In genomic region chr3:158531334-158531733, GRCh38 we compare ENCODE assay signal across 21 cellular contexts. TPM values are rescaled to one million over a fixed set of nuclear protein-coding genes. Genes with fewer than 3 reads are reported as not detected.
A peak's percentile ranks its signal among the peaks of the same experiment; 100 is the strongest.
DNase-seq lines count a peak whose midpoint lies in the region; ATAC-seq, FAIRE-seq and TF ChIP-seq lines count a peak whose summit lies in the region.
"Had no signal": no experiment of that assay in that cellular context is flagged by ENCODE, and none has a peak within 500 bp of the region (broad histone marks: within the 10 kb centered on the region; RNA-seq: fewer than 3 reads in every experiment).

No MANE protein-coding gene starts in this region.

- no peak overlapping the region for H2AFZ ChIP-seq in endothelial cell of umbilical vein (ENCODE audit: low read depth, low read length)
- H2AFZ ChIP-seq: GM23338 had no signal

- intact Hi-C loops in endothelial cell of umbilical vein (cut with micrococcal nuclease): loop anchor here (10.0 kb wide), 1 partner anchor 217 kb away; no protein-coding TSS in a partner anchor
- intact Hi-C loops in heart left ventricle (cut with DNase I): loop anchor here in 8 of 10 donors (2.0 to 10.0 kb wide), 5 partner anchors 113 to 999 kb away; partner anchors contain the start of gene GFM1 (in 2 of the 8)

- peak; percentile 26 for DNase-seq in DMS79 treated with DMSO at 0.1 percent for 48 hours (lab: John Stamatoyannopoulos, UW)
- no peak for DNase-seq in DMS79 (lab: John Stamatoyannopoulos, UW)
- DNase-seq in NCI-H2029 (lab: John Stamatoyannopoulos, UW): peak; percentile 24
- DNase-seq in NCI-H524 treated with DMSO at 0.1 percent for 48 hours (lab: John Stamatoyannopoulos, UW): peak; percentile 73
- DNase-seq in endothelial cell of umbilical vein (ENCODE audit: low read depth, low spot score): peak; percentile 8
- no peak for DNase-seq in heart left ventricle
- no peak for DNase-seq in NCI-H1930 (lab: John Stamatoyannopoulos, UW)
- DNase-seq in small intestine: no peak
- DNase-seq: 8988T; activated CD4-positive, alpha-beta T cell treated with anti-CD3 and anti-CD28 coated beads for 4 hours; activated naive CD4-positive, alpha-beta T cell treated with anti-CD3 and anti-CD28 coated beads, Interleukin-2, amount 10 ng/mL, durations not matched to agents 7 days and 5 days; activated T-cell treated with anti-CD3 and anti-CD28 coated beads, Interleukin-2, amount 50 U/mL, for 48 hours; central memory CD4-positive, alpha-beta T cell; immature natural killer cell; left ventricle myocardium inferior; pancreas; right lobe of liver; stomach had no signal

- no peaks in the 10 kb centered on the region for H3K9me1 ChIP-seq in endothelial cell of umbilical vein (replicated peaks; ENCODE audit: control insufficient read depth, extremely low read depth, insufficient read depth, low read length)

- H3K36me3 ChIP-seq in endothelial cell of umbilical vein (ENCODE audit: control insufficient read depth in 2 of 2, extremely low read depth in 1 of 2, insufficient read depth in 2 of 2, low read length in 2 of 2) (no peaks in the 10 kb centered on the region), heart left ventricle (no peaks in the 10 kb centered on the region), small intestine (ENCODE audit: control insufficient read depth in 2 of 2, insufficient read depth in 2 of 2, low read length in 2 of 2) (no peaks in the 10 kb centered on the region)
- H3K36me3 ChIP-seq: left ventricle myocardium inferior, pancreas, right lobe of liver, stomach, tibial nerve had no signal

- FAIRE-seq in endothelial cell of umbilical vein (lab: Jason Lieb, UNC): no peak
- no peak for FAIRE-seq in small intestine (lab: Jason Lieb, UNC)

- no peak overlapping the region for H3K9ac ChIP-seq in endothelial cell of umbilical vein (replicated peaks; ENCODE audit: extremely low read depth, insufficient read depth, low read length)

- no peaks in the 10 kb centered on the region for H3K27me3 ChIP-seq in endothelial cell of umbilical vein (ENCODE audit: control insufficient read depth in 2 of 2, insufficient read depth in 2 of 2, low read length in 2 of 2)
- no peaks in the 10 kb centered on the region for H3K27me3 ChIP-seq in heart left ventricle
- H3K27me3 ChIP-seq in small intestine (ENCODE audit: control insufficient read depth in 2 of 2, insufficient read depth in 2 of 2, low read length in 2 of 2): no peaks in the 10 kb centered on the region
- H3K27me3 ChIP-seq: pancreas, right lobe of liver, stomach, tibial nerve had no signal

- 77 to 86% (median 81%) methylated on average over 5 of the region's 5 CpGs for WGBS in heart left ventricle, 4 donors
- 69 to 84% (median 78%) methylated on average over 5 of the region's 5 CpGs for WGBS in small intestine, 3 donors

- TF ChIP-seq POLR2A in endothelial cell of umbilical vein (IDR thresholded peaks at IDR 0.05; ENCODE audit: low read depth, low read length): no peak
- no peak for TF ChIP-seq POLR2A in heart left ventricle (IDR thresholded peaks at IDR 0.05)

- TF ChIP-seq CTCF in endothelial cell of umbilical vein (IDR thresholded peaks at IDR 0.05; ENCODE audit: extremely low read depth in 1 of 2, insufficient read depth in 1 of 2, low read depth in 1 of 2, low read length in 2 of 2): no peak
- TF ChIP-seq CTCF in heart left ventricle (IDR thresholded peaks at IDR 0.05): no peak

- no peaks in the 10 kb centered on the region for H4K20me1 ChIP-seq in endothelial cell of umbilical vein (replicated peaks; ENCODE audit: control insufficient read depth, extremely low read depth, insufficient read depth, low read length)

- dilution Hi-C loops in endothelial cell of umbilical vein (cut with MboI; ENCODE audit: extremely low pct_ligation_motif_present, low sequenced_read_pairs): no loop called here

- no peak for ATAC-seq in heart left ventricle
- ATAC-seq: GM23338, pancreas had no signal

- H3K4me1 ChIP-seq in endothelial cell of umbilical vein (ENCODE audit: control insufficient read depth, extremely low read depth, insufficient read depth, low read length) (no peaks in the 10 kb centered on the region), heart left ventricle (no peaks in the 10 kb centered on the region), small intestine (ENCODE audit: control insufficient read depth in 2 of 2, insufficient read depth in 1 of 2, low read depth in 1 of 2, low read length in 1 of 2) (no peaks in the 10 kb centered on the region)
- H3K4me1 ChIP-seq: left ventricle myocardium inferior, pancreas, right lobe of liver, stomach, tibial nerve had no signal

- no peak overlapping the region for H3K4me3 ChIP-seq in endothelial cell of umbilical vein (replicated peaks in 1 of 3; ENCODE audit: insufficient read depth in 1 of 3, low read depth in 1 of 3, low read length in 3 of 3)
- no peak overlapping the region for H3K4me3 ChIP-seq in heart left ventricle
- H3K4me3 ChIP-seq in small intestine (ENCODE audit: low read depth in 1 of 2, low read length in 2 of 2): no peak overlapping the region
- H3K4me3 ChIP-seq: GM23338, left ventricle myocardium inferior, pancreas, right lobe of liver, stomach, tibial nerve had no signal

- H3K9me3 ChIP-seq in endothelial cell of umbilical vein (replicated peaks; ENCODE audit: control insufficient read depth, insufficient read depth, low read length) (no peaks in the 10 kb centered on the region), heart left ventricle (no peaks in the 10 kb centered on the region), small intestine (ENCODE audit: control insufficient read depth, low read depth) (no peaks in the 10 kb centered on the region)
- H3K9me3 ChIP-seq: left ventricle myocardium inferior, pancreas, right lobe of liver, stomach, tibial nerve had no signal

- H3K79me2 ChIP-seq in endothelial cell of umbilical vein (ENCODE audit: control insufficient read depth, insufficient read depth, low read length): no peaks in the 10 kb centered on the region

- CTCF ChIA-PET in endothelial cell of umbilical vein (lab: Charles Lee): interaction anchor here (0.6 to 2.9 kb wide), 27 partner anchors 9 to 1327 kb away, joined by 3 to 71 read pairs (median 4); partner anchors contain the start of gene RSRC1

- no peak overlapping the region for H3K4me2 ChIP-seq in endothelial cell of umbilical vein (ENCODE audit: insufficient read depth, low read length)
- H3K4me2 ChIP-seq: GM23338 had no signal

- H3K27ac ChIP-seq in endothelial cell of umbilical vein (ENCODE audit: insufficient read depth, low read depth, low read length): no peak overlapping the region
- no peak overlapping the region for H3K27ac ChIP-seq in heart left ventricle
- H3K27ac ChIP-seq in small intestine (ENCODE audit: low read depth in 1 of 2, low read length in 1 of 2): no peak overlapping the region
- H3K27ac ChIP-seq: left ventricle myocardium inferior, pancreas, right lobe of liver, stomach, tibial nerve had no signal

- BruUV-seq in endothelial cell of umbilical vein (replicated peaks; lab: Mats Ljungman, UMichigan): no TSS peak

- POLR2A ChIA-PET in endothelial cell of umbilical vein (lab: Charles Lee): no interaction called here

TF ChIP-seq in endothelial cell of umbilical vein, 7 proteins besides CTCF, POLR2A, EP300 and RAD21:
- TF ChIP-seq GATA2 (IDR thresholded peaks at IDR 0.05; ENCODE audit: insufficient read depth, insufficient read length, low read depth, low read length) (no peak), JUN (IDR thresholded peaks at IDR 0.05; ENCODE audit: borderline replicate concordance, insufficient read depth, insufficient read length, low read depth) (no peak)

RNA-seq across cellular contexts. Expression of gene MLF1, which starts 39.7 kb away (rescaled TPM):
- 5.3 and 8.8 TPM in 2 replicates for total RNA-seq in endothelial cell of umbilical vein
- polyA plus RNA-seq in endothelial cell of umbilical vein: 2.2 and 3.0 TPM in 2 replicates
- polyA plus RNA-seq in endothelial cell of umbilical vein (2011; cell fraction: cytosol; rRNA removed): 3.6 and 4.2 TPM in 2 replicates
- 2.0 and 2.9 TPM in 2 replicates for polyA plus RNA-seq in endothelial cell of umbilical vein (2011; cell fraction: nucleus; rRNA removed)
- polyA plus RNA-seq in endothelial cell of umbilical vein (2012): 3.8 and 4.1 TPM in 2 replicates
- polyA minus RNA-seq in endothelial cell of umbilical vein: 2.7 and 4.2 TPM in 2 replicates
- polyA minus RNA-seq in endothelial cell of umbilical vein (2011; cell fraction: cytosol; rRNA and poly(A)+ RNA removed): not detected
- polyA minus RNA-seq in endothelial cell of umbilical vein (2011; cell fraction: nucleus; rRNA and poly(A)+ RNA removed): 1.2 and 1.7 TPM in 2 replicates
- total RNA-seq in heart left ventricle: 100 to 1,000 TPM in 6 of 9 donors, 10 to 100 TPM in 3; 64.9 to 258 (median 123) TPM
- 10 to 100 TPM; 85.6 to 93.5 TPM for polyA plus RNA-seq in heart left ventricle
- 1 to 10 TPM in 2 of 3 donors, not detected in 1; 2.2 to 2.4 TPM for polyA plus RNA-seq in small intestine
- total RNA-seq: OCI-LY7 had no signal

Comparison
In these comparisons a context has a peak if more than half of its experiments do, and no peak if none do; other contexts are left out.
1. DNase-seq: peak in DMS79 treated with DMSO at 0.1 percent for 48 hours (single experiment), NCI-H2029 (single experiment), NCI-H524 treated with DMSO at 0.1 percent for 48 hours (single experiment) and endothelial cell of umbilical vein (single experiment); none in DMS79 (single experiment), heart left ventricle (0 of 5), NCI-H1930 (0 of 2) and small intestine (single experiment).
2. RNA of gene MLF1, which starts 39.7 kb away (polyA plus RNA-seq): 85.6 to 93.5 TPM in heart left ventricle; 2.0 to 4.2 TPM in endothelial cell of umbilical vein and 2.2 to 2.4 TPM in small intestine; every median in the first group is over 10 times any median in the second.